Comparison of ENCODE assay signal across 29 cellular contexts in the genomic region with DNA sequence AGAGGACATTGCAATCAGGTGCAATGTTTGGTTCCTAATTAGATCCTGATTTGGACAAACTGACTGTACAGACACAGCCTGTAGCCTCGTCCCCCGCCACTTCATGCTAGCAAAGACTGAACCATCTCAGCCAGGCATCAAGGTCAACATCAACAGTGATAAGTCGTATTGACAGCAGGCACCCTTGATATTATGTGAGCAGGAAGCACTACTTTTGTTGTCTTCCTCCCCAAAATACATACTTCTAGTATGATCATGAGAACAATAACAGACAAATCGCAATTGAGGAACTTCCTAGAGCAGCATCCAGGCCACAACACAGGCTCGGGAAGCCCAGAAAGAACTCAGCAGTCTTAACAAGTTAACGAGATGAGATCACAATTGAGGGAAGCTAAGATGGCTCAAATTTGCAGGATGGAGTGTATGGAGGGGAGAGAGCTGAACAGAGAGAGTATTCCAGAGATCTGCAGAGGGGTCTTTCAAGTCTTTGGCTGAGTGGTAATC.
"Had no signal": no experiment of that assay in that cellular context is flagged by ENCODE, and none has a peak within 500 bp of the region (broad histone marks: within the 10 kb centered on the region; RNA-seq: fewer than 3 reads in every experiment).

No MANE protein-coding gene starts in this region.

- H3K27ac ChIP-seq: ovary, skin epidermis, upper lobe of left lung had no signal

- H3K4me1 Mint-ChIP-seq: activated naive CD4-positive, alpha-beta T cell treated with anti-CD3 and anti-CD28 coated beads, Interleukin-2, amount 50 U/mL, for 24 hours; endodermal cell; WTC11 had no signal

- ATAC-seq: activated CD8-positive, alpha-beta T cell treated with anti-CD3 and anti-CD28 coated beads for 36 hours; activated naive CD8-positive, alpha-beta T cell treated with anti-CD3 and anti-CD28 coated beads, Interleukin-2, amount 50 U/mL, for 24 hours; esophagus mucosa; left colon; naive thymus-derived CD4-positive, alpha-beta T cell; sciatic nerve; stimulated activated effector memory CD8-positive, alpha-beta T cell treated with anti-CD3 and anti-CD28 coated beads, Interleukin-12 subunit alpha, Interleukin-12 subunit beta, amount 100 ng/mL, for 72 hours; WTC11 had no signal

- H3K4me3 Mint-ChIP-seq: activated CD4-positive, alpha-beta T cell treated with anti-CD3 and anti-CD28 coated beads, Interleukin-2, amount 10 ng/mL, durations not matched to agents 7 days and 5 days; activated CD8-positive, alpha-beta T cell treated with anti-CD3 and anti-CD28 coated beads for 36 hours; activated naive CD4-positive, alpha-beta T cell treated with anti-CD3 and anti-CD28 coated beads, Interleukin-2, amount 50 U/mL, for 24 hours; activated naive CD8-positive, alpha-beta T cell treated with anti-CD3 and anti-CD28 coated beads, Interleukin-2, amount 50 U/mL, for 24 hours; endodermal cell; naive thymus-derived CD4-positive, alpha-beta T cell; stimulated activated effector memory CD8-positive, alpha-beta T cell treated with anti-CD3 and anti-CD28 coated beads, Interleukin-12 subunit alpha, Interleukin-12 subunit beta, amount 100 ng/mL, for 72 hours; stimulated activated naive CD8-positive, alpha-beta T cell treated with anti-CD3 and anti-CD28 coated beads, Interleukin-15, Interleukin-2, amounts not matched to agents 100 ng/mL and 50 ng/mL, for 24 hours; WTC11 had no signal

- H3K27me3 Mint-ChIP-seq: activated naive CD4-positive, alpha-beta T cell treated with anti-CD3 and anti-CD28 coated beads, Interleukin-2, amount 50 U/mL, for 24 hours; stimulated activated naive CD8-positive, alpha-beta T cell treated with anti-CD3 and anti-CD28 coated beads, Interleukin-15, Interleukin-2, amounts not matched to agents 100 ng/mL and 50 ng/mL, for 24 hours had no signal

- H3K36me3 Mint-ChIP-seq: activated naive CD4-positive, alpha-beta T cell treated with anti-CD3 and anti-CD28 coated beads, Interleukin-2, amount 50 U/mL, for 24 hours; stimulated activated effector memory CD8-positive, alpha-beta T cell treated with anti-CD3 and anti-CD28 coated beads, Interleukin-12 subunit alpha, Interleukin-12 subunit beta, amount 100 ng/mL, for 72 hours; WTC11 had no signal

- H3K9me3 Mint-ChIP-seq: activated CD4-positive, alpha-beta T cell treated with anti-CD3 and anti-CD28 coated beads, Interleukin-2, amount 10 ng/mL, durations not matched to agents 7 days and 5 days; activated CD8-positive, alpha-beta T cell treated with anti-CD3 and anti-CD28 coated beads for 36 hours; activated naive CD4-positive, alpha-beta T cell treated with anti-CD3 and anti-CD28 coated beads, Interleukin-2, amount 50 U/mL, for 24 hours; activated naive CD8-positive, alpha-beta T cell treated with anti-CD3 and anti-CD28 coated beads, Interleukin-2, amount 50 U/mL, for 24 hours; activated T-helper 2 cell treated with anti-CD3 and anti-CD28 coated beads, Interferon-gamma antibody, Interleukin-2, Interleukin-4, amounts not matched to agents 10 μg/mL and 5 μg/mL and 100 μg/mL, durations not matched to agents 14 hours and 24 hours and 36 hours; endodermal cell; naive thymus-derived CD4-positive, alpha-beta T cell; stimulated activated effector memory CD8-positive, alpha-beta T cell treated with anti-CD3 and anti-CD28 coated beads, Interleukin-12 subunit alpha, Interleukin-12 subunit beta, amount 100 ng/mL, for 72 hours; stimulated activated naive CD8-positive, alpha-beta T cell treated with anti-CD3 and anti-CD28 coated beads, Interleukin-15, Interleukin-2, amounts not matched to agents 100 ng/mL and 50 ng/mL, for 24 hours; WTC11 had no signal

- H3K27ac Mint-ChIP-seq: activated CD4-positive, alpha-beta T cell treated with anti-CD3 and anti-CD28 coated beads, Interleukin-2, amount 10 ng/mL, durations not matched to agents 7 days and 5 days; activated CD8-positive, alpha-beta T cell treated with anti-CD3 and anti-CD28 coated beads for 36 hours; activated naive CD4-positive, alpha-beta T cell treated with anti-CD3 and anti-CD28 coated beads, Interleukin-2, amount 50 U/mL, for 24 hours; activated naive CD8-positive, alpha-beta T cell treated with anti-CD3 and anti-CD28 coated beads, Interleukin-2, amount 50 U/mL, for 24 hours; activated T-helper 2 cell treated with anti-CD3 and anti-CD28 coated beads, Interferon-gamma antibody, Interleukin-2, Interleukin-4, amounts not matched to agents 10 μg/mL and 5 μg/mL and 100 μg/mL, durations not matched to agents 14 hours and 24 hours and 36 hours; endodermal cell; naive thymus-derived CD4-positive, alpha-beta T cell; progenitor cell of endocrine pancreas; stimulated activated effector memory CD8-positive, alpha-beta T cell treated with anti-CD3 and anti-CD28 coated beads, Interleukin-12 subunit alpha, Interleukin-12 subunit beta, amount 100 ng/mL, for 72 hours; stimulated activated naive CD8-positive, alpha-beta T cell treated with anti-CD3 and anti-CD28 coated beads, Interleukin-15, Interleukin-2, amounts not matched to agents 100 ng/mL and 50 ng/mL, for 24 hours; WTC11 had no signal

- DNase-seq: activated CD4-positive, alpha-beta T cell treated with anti-CD3 and anti-CD28 coated beads for 1 hour; activated CD4-positive, alpha-beta T cell treated with anti-CD3 and anti-CD28 coated beads, Interleukin-2, amount 10 ng/mL, durations not matched to agents 7 days and 5 days; activated CD8-positive, alpha-beta T cell treated with anti-CD3 and anti-CD28 coated beads for 36 hours; activated naive CD8-positive, alpha-beta T cell treated with anti-CD3 and anti-CD28 coated beads, Interleukin-2, amount 50 U/mL, for 24 hours; amygdala; caudate nucleus; endodermal cell; foreskin fibroblast; head of caudate nucleus; hippocampal formation; kidney; left colon; midbrain; naive thymus-derived CD4-positive, alpha-beta T cell; ovary; stimulated activated CD4-positive, alpha-beta T cell treated with anti-CD3 and anti-CD28 coated beads, Interleukin-12 subunit alpha, Interleukin-12 subunit beta, amount 100 ng/mL, for 4 hours; stimulated activated CD4-positive, alpha-beta T cell treated with anti-CD3 and anti-CD28 coated beads, Interleukin-4, amount 100 ng/mL, for 24 hours; substantia nigra; T-helper 9 cell; upper lobe of left lung had no signal

- H3K4me3 ChIP-seq: ovary, skin epidermis, upper lobe of left lung had no signal
